ENCODE assay signal across 7 cellular contexts in genomic region chr9:127199001-127199791, GRCh38.
DNase-seq lines count a peak whose midpoint lies in the region; TF ChIP-seq lines count a peak whose summit lies in the region.

No MANE protein-coding gene starts in this region.

- H3K27ac ChIP-seq in left ventricle myocardium inferior (replicated peaks) (peak overlapping the region; percentile 81), uterus (peak overlapping the region; percentile 86 to 87)

- peaks cover 5% of the 10 kb centered on the region for H3K36me3 ChIP-seq in left ventricle myocardium inferior
- no peaks in the 10 kb centered on the region for H3K36me3 ChIP-seq in uterus

- TF ChIP-seq POLR2A in uterus (IDR thresholded peaks at IDR 0.05) = peak in 1 of 2 donors; percentile 10

- TF ChIP-seq CTCF in GM12874 (IDR thresholded peaks at IDR 0.05; ENCODE audit: insufficient read depth, low read depth, low read length) (peak; percentile 91), left ventricle myocardium inferior (IDR thresholded peaks at IDR 0.05; ENCODE audit: borderline replicate concordance) (peak; percentile 93), uterus (IDR thresholded peaks at IDR 0.05) (peak; percentile 91 to 99 (median 96))

- no peak overlapping the region for H3K4me3 ChIP-seq in left ventricle myocardium inferior
- H3K4me3 ChIP-seq in uterus = no peak overlapping the region

- H3K4me1 ChIP-seq in left ventricle myocardium inferior (peaks cover 34% of the 10 kb centered on the region), uterus (peaks cover 14 to 16% of the 10 kb centered on the region in 2 donors)

- H3K9me3 ChIP-seq in left ventricle myocardium inferior (replicated peaks) = no peaks in the 10 kb centered on the region
- no peaks in the 10 kb centered on the region for H3K9me3 ChIP-seq in uterus

- H3K27me3 ChIP-seq in left ventricle myocardium inferior (ENCODE audit: low read depth) = no peaks in the 10 kb centered on the region
- no peaks in the 10 kb centered on the region for H3K27me3 ChIP-seq in uterus

- DNase-seq in LoVo (ENCODE audit: low spot score) = peak; percentile 74
- peak; percentile 56 for DNase-seq in SW480 (ENCODE audit: low spot score)
- DNase-seq in activated naive CD8-positive, alpha-beta T cell treated with anti-CD3 and anti-CD28 coated beads, Interleukin-2, amount 50 U/mL, for 16 hours (ENCODE audit: low read depth, low spot score) = peak; percentile 49
- peak; percentile 81 for DNase-seq in left ventricle myocardium inferior
- DNase-seq in putamen (ENCODE audit: low spot score) = peak; percentile 72
- peak; percentile 89 for DNase-seq in uterus

- intact Hi-C loops in left ventricle myocardium inferior (cut with micrococcal nuclease) = loop anchor here (2.0 kb wide), 1 partner anchor 258 kb away; no protein-coding TSS in a partner anchor
- intact Hi-C loops in uterus (cut with DNase I; ENCODE audit: low total_unique reads) = loop anchor here (5.0 kb wide), 1 partner anchor 257 kb away; no protein-coding TSS in a partner anchor
